8 cellular contexts compared by ENCODE assay signal in the genomic region with DNA sequence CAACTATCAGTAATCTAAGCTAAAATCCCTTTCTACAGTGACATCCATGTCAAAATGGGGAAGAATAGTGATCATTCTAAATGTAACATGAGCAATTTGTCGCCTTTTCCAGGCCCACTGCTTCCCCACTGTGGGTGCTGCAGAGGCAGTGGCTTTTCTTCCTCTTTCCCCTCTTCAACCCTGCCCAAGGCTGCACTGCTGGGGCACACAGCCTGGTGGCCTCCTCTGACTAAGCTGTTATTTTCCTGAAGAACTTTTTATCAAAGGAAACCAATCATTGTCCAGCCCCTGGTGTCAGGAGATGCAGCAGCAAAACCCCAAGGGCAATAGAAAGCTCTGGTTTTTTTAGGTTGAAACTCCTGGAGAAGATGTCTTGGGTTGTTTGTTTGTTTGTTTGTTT.
DNase-seq lines count a peak whose midpoint lies in the region; ATAC-seq and TF ChIP-seq lines count a peak whose summit lies in the region.

No MANE protein-coding gene starts in this region.

- H3T11ph ChIP-seq in H9 (ENCODE audit: low read length): no peak overlapping the region

- no peak overlapping the region for H2AK5ac ChIP-seq in mesenchymal stem cell (ENCODE audit: low read length, severe bottlenecking)
- H2AK5ac ChIP-seq in H9 (ENCODE audit: insufficient read length, low read length): no peak overlapping the region

- no peak overlapping the region for H3K23ac ChIP-seq in mesenchymal stem cell (ENCODE audit: low read length in 2 of 2)
- no peak overlapping the region for H3K23ac ChIP-seq in H9 (ENCODE audit: insufficient read length, low read depth, low read length)

- H3K4me1 ChIP-seq in mesenchymal stem cell (ENCODE audit: control insufficient read depth, insufficient read depth, low read depth, low read length) (no peaks in the 10 kb centered on the region), H9 (ENCODE audit: insufficient read depth, low read length) (no peaks in the 10 kb centered on the region)

- peak overlapping the region; percentile 40 for H3K9ac ChIP-seq in mesenchymal stem cell (ENCODE audit: low read length)
- no peak overlapping the region for H3K9ac ChIP-seq in H9 (ENCODE audit: extremely low read depth, insufficient read length, low read length)

- no peak overlapping the region for H4K5ac ChIP-seq in H9 (ENCODE audit: insufficient read length, low read depth, low read length)

- CTCF ChIA-PET in activated CD8-positive, alpha-beta T cell treated with anti-CD3 and anti-CD28 coated beads for 36 hours (lab: Charles Lee): interaction anchor here (0.6 to 2.0 kb wide), 8 partner anchors 12 to 483 kb away, joined by 3 to 6 read pairs (median 3); no protein-coding TSS in a partner anchor

- H3K4me2 ChIP-seq in mesenchymal stem cell (ENCODE audit: low read length, poor library complexity, severe bottlenecking): no peak overlapping the region
- H3K4me2 ChIP-seq in H9 (ENCODE audit: insufficient read depth, insufficient read length, low read length): no peak overlapping the region

- H4K8ac ChIP-seq in mesenchymal stem cell (ENCODE audit: low read length): peak overlapping the region; percentile 81
- H4K8ac ChIP-seq in H9 (replicated peaks; ENCODE audit: insufficient read length, low read depth, low read length): no peak overlapping the region

- ATAC-seq in HG02798 (IDR thresholded peaks at IDR 0.05; ENCODE audit: poor library complexity, unreplicated experiment): peak; percentile 22
- ATAC-seq in activated CD8-positive, alpha-beta T cell treated with anti-CD3 and anti-CD28 coated beads for 36 hours: peak; percentile 52
- no peak for ATAC-seq in GM18858 (IDR thresholded peaks at IDR 0.05; ENCODE audit: unreplicated experiment)

- no peaks in the 10 kb centered on the region for H4K20me1 ChIP-seq in H9 (ENCODE audit: control insufficient read depth, insufficient read depth, insufficient read length)

- H3K36me3 ChIP-seq in mesenchymal stem cell (ENCODE audit: control insufficient read depth in 1 of 2, insufficient read depth in 2 of 2, low read depth in 1 of 2, low read length in 2 of 2): no peaks in the 10 kb centered on the region
- H3K36me3 ChIP-seq in WERI-Rb-1: no peaks in the 10 kb centered on the region

- no peak overlapping the region for H3K56ac ChIP-seq in H9 (ENCODE audit: insufficient read length, low read depth, low read length)

- H3K36me3 Mint-ChIP-seq in activated CD8-positive, alpha-beta T cell treated with anti-CD3 and anti-CD28 coated beads for 36 hours (ENCODE audit: low read depth): no peaks in the 10 kb centered on the region
- no peaks in the 10 kb centered on the region for H3K36me3 Mint-ChIP-seq in H9 (ENCODE audit: insufficient read depth in 1 of 3, low read depth in 3 of 3)

- H3K4ac ChIP-seq in mesenchymal stem cell (ENCODE audit: low read depth in 1 of 2, low read length in 2 of 2): peak overlapping the region in 1 of 2 experiments; percentile 86
- no peak overlapping the region for H3K4ac ChIP-seq in H9 (ENCODE audit: low read depth, low read length)

- H3K79me2 ChIP-seq in H9 (ENCODE audit: insufficient read depth, low read length): no peaks in the 10 kb centered on the region

- no peak overlapping the region for H2BK20ac ChIP-seq in H9 (ENCODE audit: low read depth, low read length, poor library complexity, severe bottlenecking)

- TF ChIP-seq CTCF in activated CD8-positive, alpha-beta T cell treated with anti-CD3 and anti-CD28 coated beads for 36 hours (IDR thresholded peaks at IDR 0.05): no peak
- no peak for TF ChIP-seq CTCF in WERI-Rb-1 (IDR thresholded peaks at IDR 0.05; ENCODE audit: low read depth, low read length)
- TF ChIP-seq CTCF in H9 (conservative IDR thresholded peaks at IDR 0.05): no peak

- H3K23me2 ChIP-seq in H9 (ENCODE audit: insufficient read length, low read depth, low read length, poor library complexity, severe bottlenecking): no peaks in the 10 kb centered on the region

- peak; percentile 38 for DNase-seq in EH (ENCODE audit: low read depth)
- DNase-seq in activated CD8-positive, alpha-beta T cell treated with anti-CD3 and anti-CD28 coated beads for 36 hours: peak; percentile 25
- DNase-seq in mesenchymal stem cell: peak; percentile 39
- DNase-seq in 8988T: no peak
- no peak for DNase-seq in WERI-Rb-1
- DNase-seq in H9: no peak

- H3K27me3 ChIP-seq in mesenchymal stem cell (ENCODE audit: control insufficient read depth in 1 of 2, insufficient read depth in 1 of 2, low read length in 2 of 2): no peaks in the 10 kb centered on the region
- H3K27me3 ChIP-seq in WERI-Rb-1 (ENCODE audit: insufficient read depth, low read depth, severe bottlenecking): no peaks in the 10 kb centered on the region
- H3K27me3 ChIP-seq in H9 (ENCODE audit: insufficient read depth, low read length): no peaks in the 10 kb centered on the region

- H3K27ac Mint-ChIP-seq in activated CD8-positive, alpha-beta T cell treated with anti-CD3 and anti-CD28 coated beads for 36 hours: peak overlapping the region; percentile 71
- H3K27ac Mint-ChIP-seq in H9: no peak overlapping the region; a peak in 1 of 7 replicates

- H3K9me3 Mint-ChIP-seq in activated CD8-positive, alpha-beta T cell treated with anti-CD3 and anti-CD28 coated beads for 36 hours: no peaks in the 10 kb centered on the region
- H3K9me3 Mint-ChIP-seq in H9: no peaks in the 10 kb centered on the region; a peak in 1 of 5 replicates

- H2BK5ac ChIP-seq in mesenchymal stem cell (ENCODE audit: low read depth, low read length, poor library complexity, severe bottlenecking): no peak overlapping the region
- H2BK5ac ChIP-seq in H9 (ENCODE audit: insufficient read length, low read length): no peak overlapping the region

- peaks cover 46% of the 10 kb centered on the region for H3K4me1 Mint-ChIP-seq in activated CD8-positive, alpha-beta T cell treated with anti-CD3 and anti-CD28 coated beads for 36 hours (ENCODE audit: low read depth)
- H3K4me1 Mint-ChIP-seq in H9: peaks cover 19 to 21% of the 10 kb centered on the region in 2 experiments

- no peak overlapping the region for H2AFZ ChIP-seq in mesenchymal stem cell (ENCODE audit: low read depth, low read length)
- no peak overlapping the region for H2AFZ ChIP-seq in H9 (ENCODE audit: low read length)

- H3K4me3 ChIP-seq in mesenchymal stem cell (ENCODE audit: insufficient read depth in 1 of 2, low read depth in 1 of 2, low read length in 2 of 2): no peak overlapping the region
- H3K4me3 ChIP-seq in WERI-Rb-1 (ENCODE audit: low read depth, low read length): no peak overlapping the region

- intact Hi-C loops in activated CD8-positive, alpha-beta T cell treated with anti-CD3 and anti-CD28 coated beads for 36 hours (cut with micrococcal nuclease): loop anchor here (5.0 kb wide), 1 partner anchor 49 kb away; no protein-coding TSS in a partner anchor

- H3K14ac ChIP-seq in mesenchymal stem cell (ENCODE audit: low read length in 2 of 2): no peak overlapping the region
- no peak overlapping the region for H3K14ac ChIP-seq in H9 (ENCODE audit: insufficient read depth, low read length)

- H2BK120ac ChIP-seq in mesenchymal stem cell (ENCODE audit: low read depth, low read length) (no peak overlapping the region), H9 (ENCODE audit: low read depth, low read length, poor library complexity, severe bottlenecking) (no peak overlapping the region)

- no peaks in the 10 kb centered on the region for H3K79me1 ChIP-seq in mesenchymal stem cell (replicated peaks; ENCODE audit: low read length, poor library complexity, severe bottlenecking)
- H3K79me1 ChIP-seq in H9 (ENCODE audit: insufficient read depth, low read depth, low read length, poor library complexity, severe bottlenecking): no peaks in the 10 kb centered on the region

- 71% methylated on average over 1 of the region's 1 CpG for WGBS in mesenchymal stem cell
- WGBS in H9 (ENCODE audit: extremely low coverage, insufficient read length, low lambda C conversion rate): no CpG with 5 or more reads among the region's 1 CpG

- H2BK12ac ChIP-seq in mesenchymal stem cell (ENCODE audit: low read length in 2 of 2) (peak overlapping the region in 1 of 2 experiments; percentile 27), H9 (ENCODE audit: insufficient read length, low read depth, low read length) (no peak overlapping the region)

- H3K27me3 Mint-ChIP-seq in activated CD8-positive, alpha-beta T cell treated with anti-CD3 and anti-CD28 coated beads for 36 hours: no peaks in the 10 kb centered on the region
- H3K27me3 Mint-ChIP-seq in H9 (ENCODE audit: low read depth): 0 out of 2 replicates have a peak, but pooled peaks cover 2% of the 10 kb centered on the region

- POLR2A ChIA-PET in activated CD8-positive, alpha-beta T cell treated with anti-CD3 and anti-CD28 coated beads for 36 hours (lab: Charles Lee): interaction anchor here (0.9 to 1.1 kb wide), 2 partner anchors 10 to 13 kb away, joined by 3 read pairs; no protein-coding TSS in a partner anchor

- H3K27ac ChIP-seq in mesenchymal stem cell (ENCODE audit: low read length, poor library complexity, severe bottlenecking): no peak overlapping the region
- no peak overlapping the region for H3K27ac ChIP-seq in WERI-Rb-1
- no peak overlapping the region for H3K27ac ChIP-seq in H9 (ENCODE audit: insufficient read length, low read depth, low read length)

- H3K18ac ChIP-seq in mesenchymal stem cell (ENCODE audit: low read depth in 1 of 2, low read length in 2 of 2): no peak overlapping the region
- H3K18ac ChIP-seq in H9 (ENCODE audit: insufficient read length, low read depth, low read length): no peak overlapping the region

- H3K4me3 Mint-ChIP-seq in activated CD8-positive, alpha-beta T cell treated with anti-CD3 and anti-CD28 coated beads for 36 hours: peak overlapping the region; percentile 11
- no peak overlapping the region for H3K4me3 Mint-ChIP-seq in H9

- no peaks in the 10 kb centered on the region for H3K9me3 ChIP-seq in mesenchymal stem cell (ENCODE audit: control insufficient read depth, low read length)
- H3K9me3 ChIP-seq in WERI-Rb-1 (ENCODE audit: severe bottlenecking): no peaks in the 10 kb centered on the region
- H3K9me3 ChIP-seq in H9 (ENCODE audit: control insufficient read depth, low read depth, low read length): no peaks in the 10 kb centered on the region

- peak overlapping the region; percentile 63 for H2BK15ac ChIP-seq in mesenchymal stem cell (ENCODE audit: low read depth, poor library complexity, severe bottlenecking)
- no peak overlapping the region for H2BK15ac ChIP-seq in H9 (ENCODE audit: low read depth, low read length)

- H4K91ac ChIP-seq in mesenchymal stem cell (ENCODE audit: low read length) (no peak overlapping the region), H9 (ENCODE audit: insufficient read length, low read depth, low read length) (no peak overlapping the region)

Comparison
In these comparisons a context has a peak if more than half of its experiments do, and no peak if none do; other contexts are left out.
1. DNase-seq: peak in EH (single experiment), activated CD8-positive, alpha-beta T cell treated with anti-CD3 and anti-CD28 coated beads for 36 hours (single experiment) and mesenchymal stem cell (single experiment); none in 8988T (single experiment), WERI-Rb-1 (single experiment) and H9 (single experiment).